In the genomic region with DNA sequence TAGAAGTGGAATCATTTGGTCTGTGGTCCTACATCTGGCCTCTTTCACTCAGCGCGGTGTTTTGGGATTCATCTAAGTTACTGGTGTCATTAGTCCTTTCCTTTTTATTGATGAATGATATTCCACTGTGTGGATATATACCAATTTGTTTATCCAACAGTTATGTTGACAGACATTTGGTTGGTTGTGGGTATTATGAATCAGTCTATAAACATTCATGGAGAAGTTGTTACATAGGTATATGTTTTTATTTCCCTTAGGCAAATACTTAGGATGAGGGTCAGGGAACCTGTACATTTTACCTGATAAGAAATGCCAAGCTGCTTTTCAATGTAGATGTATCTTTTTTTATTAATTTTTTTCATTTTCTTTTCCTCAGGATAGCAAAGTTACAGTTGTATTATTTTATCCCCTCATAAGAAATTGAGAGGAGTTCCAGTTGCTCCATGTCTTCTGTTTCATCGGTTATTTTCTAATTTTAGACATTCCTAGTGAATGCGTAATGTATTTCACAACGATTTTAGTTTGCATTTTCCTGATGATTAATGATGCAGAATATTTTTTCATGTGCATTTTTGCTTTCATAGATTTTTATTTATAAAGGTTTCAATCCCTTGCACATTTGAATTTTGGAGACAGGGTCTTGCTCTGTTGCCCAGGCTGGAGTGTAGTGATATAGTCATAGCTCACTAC, we compare ENCODE assay signal across 24 cellular contexts.
"Had no signal": no experiment of that assay in that cellular context is flagged by ENCODE, and none has a peak within 500 bp of the region (broad histone marks: within the 10 kb centered on the region; RNA-seq: fewer than 3 reads in every experiment).

No MANE protein-coding gene starts in this region.

- H3K9me3 Mint-ChIP-seq: immature natural killer cell had no signal

- DNase-seq: activated CD4-positive, alpha-beta T cell treated with anti-CD3 and anti-CD28 coated beads for 1 hour; activated CD4-positive, alpha-beta T cell treated with anti-CD3 and anti-CD28 coated beads, Interleukin-2, amount 50 U/mL, for 48 hours; activated gamma-delta T cell treated with Interleukin-2 at 50 U/mL for 16 hours; adrenal gland; caudate nucleus; erythroblast; heart right ventricle; immature natural killer cell; mesendoderm; naive thymus-derived CD8-positive, alpha-beta T cell; psoas muscle; right cardiac atrium; stimulated activated CD4-positive, alpha-beta T cell treated with anti-CD3 and anti-CD28 coated beads, Interleukin-15, amount 100 ng/mL, for 24 hours; stimulated activated CD4-positive, alpha-beta T cell treated with anti-CD3 and anti-CD28 coated beads, Interleukin-4, amount 100 ng/mL, for 1 hour; stimulated activated naive CD8-positive, alpha-beta T cell treated with anti-CD3 and anti-CD28 coated beads, Interleukin-15, amount 100 ng/mL, for 72 hours; T-helper 2 cell; transverse colon; uterus; WERI-Rb-1 had no signal

- ATAC-seq: activated naive CD4-positive, alpha-beta T cell treated with anti-CD3 and anti-CD28 coated beads, Interleukin-2, amount 50 U/mL, for 72 hours; heart right ventricle; naive thymus-derived CD8-positive, alpha-beta T cell; psoas muscle; right cardiac atrium; stimulated activated naive CD8-positive, alpha-beta T cell treated with anti-CD3 and anti-CD28 coated beads, Interleukin-15, amount 100 ng/mL, for 72 hours had no signal

- H3K27ac Mint-ChIP-seq: activated naive CD4-positive, alpha-beta T cell treated with anti-CD3 and anti-CD28 coated beads, Interleukin-2, amount 50 U/mL, for 72 hours; immature natural killer cell; stimulated activated naive CD8-positive, alpha-beta T cell treated with anti-CD3 and anti-CD28 coated beads, Interleukin-15, amount 100 ng/mL, for 72 hours had no signal

- H3K9me3 ChIP-seq: ovary, psoas muscle, suprapubic skin had no signal

- H3K27me3 ChIP-seq: adrenal gland, dorsolateral prefrontal cortex, heart right ventricle, ovary, suprapubic skin, transverse colon, uterus had no signal

- H3K4me1 ChIP-seq: adrenal gland, suprapubic skin, uterus had no signal

- H3K4me1 Mint-ChIP-seq: naive thymus-derived CD8-positive, alpha-beta T cell; stimulated activated naive CD8-positive, alpha-beta T cell treated with anti-CD3 and anti-CD28 coated beads, Interleukin-15, amount 100 ng/mL, for 72 hours had no signal

- H3K4me3 Mint-ChIP-seq: immature natural killer cell; naive thymus-derived CD8-positive, alpha-beta T cell; stimulated activated naive CD8-positive, alpha-beta T cell treated with anti-CD3 and anti-CD28 coated beads, Interleukin-15, amount 100 ng/mL, for 72 hours had no signal

- H3K27ac ChIP-seq: adrenal gland, dorsolateral prefrontal cortex, heart right ventricle, ovary, psoas muscle, skin epidermis, suprapubic skin, transverse colon, uterus, WERI-Rb-1 had no signal

- H3K4me3 ChIP-seq: adrenal gland, dorsolateral prefrontal cortex, heart right ventricle, ovary, psoas muscle, skin epidermis, suprapubic skin, transverse colon, uterus had no signal

- H3K36me3 ChIP-seq: adrenal gland, ovary, transverse colon, uterus, WERI-Rb-1 had no signal

- H3K27me3 Mint-ChIP-seq: naive thymus-derived CD8-positive, alpha-beta T cell; stimulated activated naive CD8-positive, alpha-beta T cell treated with anti-CD3 and anti-CD28 coated beads, Interleukin-15, amount 100 ng/mL, for 72 hours had no signal
